Comparison of ENCODE assay signal across 21 cellular contexts in genomic region chr3:143850877-143851276, GRCh38. TPM values are rescaled to one million over a fixed set of nuclear protein-coding genes. Genes with fewer than 3 reads are reported as not detected.
A peak's percentile ranks its signal among the peaks of the same experiment; 100 is the strongest.
DNase-seq lines count a peak whose midpoint lies in the region; ATAC-seq, FAIRE-seq and TF ChIP-seq lines count a peak whose summit lies in the region.
"Had no signal": no experiment of that assay in that cellular context is flagged by ENCODE, and none has a peak within 500 bp of the region (broad histone marks: within the 10 kb centered on the region; RNA-seq: fewer than 3 reads in every experiment).

No MANE protein-coding gene starts in this region.

- H3K9ac ChIP-seq in OCI-LY3 (ENCODE audit: low read length) = no peak overlapping the region

- no peak for DNase-seq in GM12891 (ENCODE audit: insufficient read length, low spot score)
- peak; percentile 26 for DNase-seq in fibroblast of the aortic adventitia (ENCODE audit: low read depth)
- DNase-seq in cerebellum (ENCODE audit: low spot score) = no peak
- no peak for DNase-seq in epidermal melanocyte (ENCODE audit: insufficient read length, low spot score)
- no peak for DNase-seq in iPS-NIHi11 (ENCODE audit: low spot score)
- DNase-seq: activated T-cell treated with anti-CD3 and anti-CD28 coated beads, Interleukin-2, amount 50 U/mL, for 4 hours; CD8-positive, alpha-beta T cell; heart right ventricle; HFFc6; mucosa of descending colon; NCI-H2081 treated with DMSO at 0.1 percent for 48 hours; NCI-H526 treated with DMSO at 0.1 percent for 48 hours; nucleus accumbens; PC-9; stimulated activated naive CD4-positive, alpha-beta T cell treated with Interleukin-2 at 50 U/mL for 16 hours had no signal

- peak; percentile 47 for ATAC-seq in HG02610 (IDR thresholded peaks at IDR 0.05; ENCODE audit: unreplicated experiment)
- no peak for ATAC-seq in GM21390 (IDR thresholded peaks at IDR 0.05; ENCODE audit: unreplicated experiment)
- ATAC-seq: activated T-cell treated with anti-CD3 and anti-CD28 coated beads, Interleukin-2, amount 50 U/mL, for 4 hours; CD8-positive, alpha-beta T cell; heart right ventricle; mucosa of descending colon; SK-N-SH treated with all-trans-retinoic acid at 6 μM for 48 hours had no signal

- peak overlapping the region; percentile 93; the same call in 1 of the 2 replicates for H3K4me2 ChIP-seq in OCI-LY3 (ENCODE audit: low read length)
- H3K4me2 ChIP-seq: PC-9 had no signal

- H3K9me3 ChIP-seq in OCI-LY3 (ENCODE audit: insufficient read depth, low read length) = no peaks in the 10 kb centered on the region
- H3K9me3 ChIP-seq: heart right ventricle, mucosa of descending colon had no signal

- FAIRE-seq in GM12891 (lab: Jason Lieb, UNC) = peak; percentile 54
- FAIRE-seq: HTR-8/SVneo, urothelium cell line had no signal

- H4K20me1 ChIP-seq in OCI-LY3 (ENCODE audit: insufficient read depth, low read length) = no peaks in the 10 kb centered on the region

- TF ChIP-seq CTCF in OCI-LY3 (IDR thresholded peaks at IDR 0.05; ENCODE audit: low read depth, low read length) (no peak), fibroblast of the aortic adventitia (IDR thresholded peaks at IDR 0.05; ENCODE audit: insufficient read depth, low read length) (no peak)

- H3K27ac ChIP-seq in OCI-LY3 (ENCODE audit: low read length) = peak overlapping the region; percentile 95; the same call in 1 of the 2 replicates
- H3K27ac ChIP-seq: PC-9 had no signal

- H3K4me1 ChIP-seq in OCI-LY3 (ENCODE audit: low read length) = peaks cover 48% of the 10 kb centered on the region

- no peak overlapping the region for H2AFZ ChIP-seq in OCI-LY3 (ENCODE audit: low read depth, low read length)
- H2AFZ ChIP-seq: PC-9 had no signal

- peaks cover 13% of the 10 kb centered on the region for H3K79me2 ChIP-seq in OCI-LY3 (ENCODE audit: low read length)

- H3K27me3 ChIP-seq in OCI-LY3 (ENCODE audit: low read depth, low read length) = no peaks in the 10 kb centered on the region
- H3K27me3 ChIP-seq: heart right ventricle had no signal

- H3K4me3 ChIP-seq in OCI-LY3 (ENCODE audit: low read length) (no peak overlapping the region), fibroblast of the aortic adventitia (ENCODE audit: low read depth, low read length) (no peak overlapping the region)
- H3K4me3 ChIP-seq: heart right ventricle, mucosa of descending colon, PC-9 had no signal

- no peak for TF ChIP-seq POLR2A in GM12891 (IDR thresholded peaks at IDR 0.05; ENCODE audit: low read depth, low read length)

- H3K36me3 ChIP-seq in OCI-LY3 (replicated peaks; ENCODE audit: low read depth, low read length) = no peaks in the 10 kb centered on the region
- H3K36me3 ChIP-seq: heart right ventricle had no signal

TF ChIP-seq in GM12891, 5 proteins besides CTCF, POLR2A, EP300 and RAD21:
- TF ChIP-seq SPI1 (IDR thresholded peaks at IDR 0.05; ENCODE audit: low read depth, low read length) (no peak), POLR2AphosphoS5 (IDR thresholded peaks at IDR 0.05; ENCODE audit: low read depth, low read length) (no peak), PAX5 (IDR thresholded peaks at IDR 0.05; ENCODE audit: insufficient read depth, low read length, severe bottlenecking) (no peak), TAF1 (IDR thresholded peaks at IDR 0.05; ENCODE audit: low read depth, low read length) (no peak), POU2F2 (IDR thresholded peaks at IDR 0.05; ENCODE audit: low read depth, low read length) (no peak)

RNA-seq across cellular contexts. Expression of gene SLC9A9, which starts 2.6 kb away (rescaled TPM):
- polyA plus RNA-seq in GM12891 (2012; ENCODE audit: low read depth, missing spikeins) = 12.8 TPM
- total RNA-seq in fibroblast of the aortic adventitia (ENCODE audit: low replicate concordance) = 23.8 and 32.8 TPM in 2 replicates
- total RNA-seq in cerebellum = 14.4 TPM
